10 cellular contexts compared by ENCODE assay signal in the genomic region with DNA sequence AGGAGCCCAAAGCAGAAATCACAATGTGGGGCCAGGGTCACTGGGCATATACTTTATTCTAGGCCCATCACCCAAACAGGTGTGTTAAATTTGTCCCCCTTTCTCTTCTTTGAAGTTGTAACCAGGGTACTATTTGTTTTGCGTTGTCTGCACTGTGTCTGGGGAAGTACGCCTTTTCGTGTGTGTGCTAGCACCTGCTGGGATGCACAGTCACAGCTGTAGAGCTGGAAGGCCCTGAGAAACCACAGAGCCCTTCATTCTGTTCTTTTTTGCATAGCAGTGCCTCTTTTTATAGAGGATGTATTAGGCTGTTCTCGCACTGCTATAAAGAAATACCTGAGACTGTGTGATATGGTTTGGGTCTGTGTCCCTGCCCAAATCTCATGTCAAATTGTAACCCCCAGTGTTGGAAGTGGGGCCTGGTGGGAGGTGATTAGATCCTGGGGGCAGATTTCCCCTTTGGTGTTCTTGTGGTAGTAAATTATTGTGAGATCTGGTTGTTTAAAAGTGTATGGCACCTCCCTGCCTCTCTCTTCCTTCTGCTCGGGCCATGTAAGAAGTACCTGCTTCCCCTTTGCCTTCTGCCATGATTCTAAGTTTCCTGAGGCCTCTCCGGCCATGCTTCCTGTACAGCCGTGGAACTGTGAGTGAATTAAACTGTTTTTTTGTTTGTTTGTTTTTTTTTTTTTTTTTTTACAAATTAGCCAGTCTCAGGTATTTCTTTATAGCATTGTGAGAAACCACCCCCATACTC. TPM values are rescaled to one million over a fixed set of nuclear protein-coding genes. Genes with fewer than 3 reads are reported as not detected.
DNase-seq lines count a peak whose midpoint lies in the region; ATAC-seq and TF ChIP-seq lines count a peak whose summit lies in the region.
"Had no signal": no experiment of that assay in that cellular context is flagged by ENCODE, and none has a peak within 500 bp of the region (broad histone marks: within the 10 kb centered on the region; RNA-seq: fewer than 3 reads in every experiment).

No MANE protein-coding gene starts in this region.

- H3K27ac ChIP-seq in naive thymus-derived CD4-positive, alpha-beta T cell (ENCODE audit: low read depth, low read length) = no peak overlapping the region
- no peak overlapping the region for H3K27ac ChIP-seq in effector memory CD4-positive, alpha-beta T cell (ENCODE audit: insufficient read depth, low read length, poor library complexity, severe bottlenecking)
- H3K27ac ChIP-seq: PC-9 had no signal

- peaks cover 0 to 14% (median 0%) of the 10 kb centered on the region in 7 donors for H3K4me1 Mint-ChIP-seq in naive thymus-derived CD4-positive, alpha-beta T cell
- H3K4me1 Mint-ChIP-seq in osteocyte (ENCODE audit: unreplicated experiment) = no peaks in the 10 kb centered on the region

- no peaks in the 10 kb centered on the region for H3K27me3 Mint-ChIP-seq in naive thymus-derived CD4-positive, alpha-beta T cell
- no peaks in the 10 kb centered on the region for H3K27me3 Mint-ChIP-seq in osteocyte (ENCODE audit: unreplicated experiment)

- CTCF ChIA-PET in naive thymus-derived CD4-positive, alpha-beta T cell (lab: Charles Lee) = no interaction called here

- peaks cover 3 to 44% (median 27%) of the 10 kb centered on the region in 5 donors for H3K36me3 Mint-ChIP-seq in naive thymus-derived CD4-positive, alpha-beta T cell
- H3K36me3 Mint-ChIP-seq in osteocyte (ENCODE audit: unreplicated experiment) = peaks cover 29% of the 10 kb centered on the region

- DNase-seq in naive thymus-derived CD4-positive, alpha-beta T cell = no peak
- no peak for DNase-seq in effector memory CD4-positive, alpha-beta T cell
- DNase-seq in NCI-H2171 treated with DMSO at 0.1 percent for 48 hours (lab: John Stamatoyannopoulos, UW) = no peak
- no peak for DNase-seq in NCI-H2227 (lab: John Stamatoyannopoulos, UW; ENCODE audit: unreplicated experiment)
- no peak for DNase-seq in osteocyte (ENCODE audit: extremely low spot score, unreplicated experiment)
- DNase-seq: PC-9 had no signal

- H3K27ac Mint-ChIP-seq in naive thymus-derived CD4-positive, alpha-beta T cell = peak overlapping the region in 6 of 9 donors; percentile 3 to 76 (median 26)
- no peak overlapping the region for H3K27ac Mint-ChIP-seq in osteocyte (ENCODE audit: unreplicated experiment)

- no peak for TF ChIP-seq CTCF in osteocyte (IDR thresholded peaks at IDR 0.05)

- intact Hi-C loops in naive thymus-derived CD4-positive, alpha-beta T cell (cut with micrococcal nuclease) = loop anchor here in 1 of 2 donors (2.0 kb wide), 1 partner anchor 19 kb away; no protein-coding TSS in a partner anchor

- no peak overlapping the region for H3K4me3 ChIP-seq in naive thymus-derived CD4-positive, alpha-beta T cell (ENCODE audit: low read length)
- no peak overlapping the region for H3K4me3 ChIP-seq in effector memory CD4-positive, alpha-beta T cell (ENCODE audit: insufficient read depth, low read depth, low read length, poor library complexity, severe bottlenecking)
- H3K4me3 ChIP-seq: PC-9 had no signal

- H3K9me3 ChIP-seq in naive thymus-derived CD4-positive, alpha-beta T cell (ENCODE audit: control insufficient read depth in 2 of 3, low read length in 3 of 3) = no peaks in the 10 kb centered on the region
- H3K9me3 ChIP-seq in effector memory CD4-positive, alpha-beta T cell (ENCODE audit: control insufficient read depth, low read length) = no peaks in the 10 kb centered on the region

- H3K27me3 ChIP-seq in naive thymus-derived CD4-positive, alpha-beta T cell (ENCODE audit: control insufficient read depth in 2 of 2, insufficient read depth in 2 of 2, low read length in 2 of 2) = no peaks in the 10 kb centered on the region
- H3K27me3 ChIP-seq in effector memory CD4-positive, alpha-beta T cell (replicated peaks; ENCODE audit: control insufficient read depth, insufficient read depth, low read length, poor library complexity, severe bottlenecking) = no peaks in the 10 kb centered on the region

- H3K36me3 ChIP-seq in naive thymus-derived CD4-positive, alpha-beta T cell (ENCODE audit: control insufficient read depth in 2 of 3, insufficient read depth in 3 of 3, low read length in 3 of 3) = peaks cover 0 to 23% (median 1%) of the 10 kb centered on the region in 3 experiments
- peaks cover 31% of the 10 kb centered on the region for H3K36me3 ChIP-seq in effector memory CD4-positive, alpha-beta T cell (ENCODE audit: control insufficient read depth, insufficient read depth, low read length)

- H3K4me1 ChIP-seq in naive thymus-derived CD4-positive, alpha-beta T cell (ENCODE audit: control insufficient read depth in 2 of 2, insufficient read depth in 2 of 2, low read length in 2 of 2) = no peaks in the 10 kb centered on the region
- H3K4me1 ChIP-seq in effector memory CD4-positive, alpha-beta T cell (ENCODE audit: control insufficient read depth, insufficient read depth, low read length, poor library complexity, severe bottlenecking) = no peaks in the 10 kb centered on the region

- POLR2A ChIA-PET in naive thymus-derived CD4-positive, alpha-beta T cell (lab: Charles Lee) = no interaction called here

- peak overlapping the region in 1 of 10 donors; percentile 29 for H3K4me3 Mint-ChIP-seq in naive thymus-derived CD4-positive, alpha-beta T cell
- H3K4me3 Mint-ChIP-seq in osteocyte (ENCODE audit: unreplicated experiment) = no peak overlapping the region
- H3K4me3 Mint-ChIP-seq: neural crest cell had no signal

- H3K9me3 Mint-ChIP-seq in naive thymus-derived CD4-positive, alpha-beta T cell = peaks cover 0 to 1% (median 0%) of the 10 kb centered on the region in 11 donors
- H3K9me3 Mint-ChIP-seq in osteocyte (ENCODE audit: unreplicated experiment) = no peaks in the 10 kb centered on the region
- H3K9me3 Mint-ChIP-seq: neural crest cell had no signal

- ATAC-seq in GM18867 (IDR thresholded peaks at IDR 0.05; ENCODE audit: unreplicated experiment) (peak; percentile 96), GM21576 (IDR thresholded peaks at IDR 0.05; ENCODE audit: unreplicated experiment) (peak; percentile 93), HG03469 (IDR thresholded peaks at IDR 0.05; ENCODE audit: unreplicated experiment) (peak; percentile 90)
- peak; percentile 73 for ATAC-seq in naive thymus-derived CD4-positive, alpha-beta T cell

RNA-seq across cellular contexts. Expression of a gene that starts 14.0 kb away (rescaled TPM):
- total RNA-seq in naive thymus-derived CD4-positive, alpha-beta T cell = 100 to 1,000 TPM in 1 of 5 experiments, 10 to 100 TPM in 4; 50.4 to 165 (median 54.6) TPM
- polyA plus RNA-seq in naive thymus-derived CD4-positive, alpha-beta T cell = 100 to 1,000 TPM; 257 to 292 TPM
- total RNA-seq in osteocyte = 145 and 148 TPM in 2 replicates

RNA-seq across cellular contexts. Expression of a gene that starts 14.3 kb away (rescaled TPM):
- total RNA-seq in naive thymus-derived CD4-positive, alpha-beta T cell = 10 to 100 TPM; 13.9 to 33.7 (median 25.2) TPM
- 10 to 100 TPM; 20.1 to 28.4 TPM for polyA plus RNA-seq in naive thymus-derived CD4-positive, alpha-beta T cell
- total RNA-seq in osteocyte = 33.0 and 34.8 TPM in 2 replicates
